8 cellular contexts compared by ENCODE assay signal in genomic region chr12:48717252-48717695, GRCh38. TPM values are rescaled to one million over a fixed set of nuclear protein-coding genes. Genes with fewer than 3 reads are reported as not detected.
DNase-seq lines count a peak whose midpoint lies in the region; ATAC-seq and TF ChIP-seq lines count a peak whose summit lies in the region.

No MANE protein-coding gene starts in this region.

- H3K4me3 ChIP-seq in mesendoderm (ENCODE audit: low read length) (peak overlapping the region; percentile 39), vagina (peak overlapping the region; percentile 76 to 88)

- TF ChIP-seq POLR2A in vagina (IDR thresholded peaks at IDR 0.05) = no peak

- H3K18ac ChIP-seq in mesendoderm (ENCODE audit: low read length) = no peak overlapping the region

- H3K4me1 ChIP-seq in mesendoderm (ENCODE audit: control insufficient read depth, low read depth, low read length) (peaks cover 2% of the 10 kb centered on the region), vagina (peaks cover 29% of the 10 kb centered on the region)

- H3K27ac ChIP-seq in mesendoderm (ENCODE audit: low read depth, low read length) (peak overlapping the region; percentile 54), vagina (peak overlapping the region; percentile 91)

- peaks cover 39% of the 10 kb centered on the region for H3K4me1 Mint-ChIP-seq in activated CD8-positive, alpha-beta memory T cell treated with anti-CD3 and anti-CD28 coated beads, Interleukin-2, amount 10 ng/mL, durations not matched to agents 7 days and 5 days
- H3K4me1 Mint-ChIP-seq in central memory CD8-positive, alpha-beta T cell = peaks cover 39% of the 10 kb centered on the region

- peak overlapping the region; percentile 88 for H3K4ac ChIP-seq in mesendoderm (ENCODE audit: low read depth, low read length)

- no peaks in the 10 kb centered on the region for H3K9me3 ChIP-seq in vagina

- H3K4me2 ChIP-seq in mesendoderm (ENCODE audit: low read length) = peak overlapping the region; percentile 58

- no peaks in the 10 kb centered on the region for H3K27me3 ChIP-seq in mesendoderm (ENCODE audit: insufficient read depth, low read length, poor library complexity)
- no peaks in the 10 kb centered on the region for H3K27me3 ChIP-seq in vagina

- ATAC-seq in activated CD8-positive, alpha-beta memory T cell treated with anti-CD3 and anti-CD28 coated beads, Interleukin-2, amount 10 ng/mL, durations not matched to agents 7 days and 5 days = no peak
- ATAC-seq in central memory CD8-positive, alpha-beta T cell (replicated peaks; ENCODE audit: extremely low read depth, poor library complexity, severe bottlenecking) = no peak

- CTCF ChIA-PET in activated CD8-positive, alpha-beta memory T cell treated with anti-CD3 and anti-CD28 coated beads, Interleukin-2, amount 10 ng/mL, durations not matched to agents 7 days and 5 days (lab: Charles Lee) = interaction anchor here (0.7 to 1.4 kb wide), 3 partner anchors 36 to 151 kb away, joined by 3 to 8 read pairs (median 5); no protein-coding TSS in a partner anchor

- H3K79me1 ChIP-seq in mesendoderm (ENCODE audit: low read length) = peaks cover 4% of the 10 kb centered on the region

- H2BK5ac ChIP-seq in mesendoderm (ENCODE audit: low read length) = no peak overlapping the region

- H3K27ac Mint-ChIP-seq in activated CD8-positive, alpha-beta memory T cell treated with anti-CD3 and anti-CD28 coated beads, Interleukin-2, amount 10 ng/mL, durations not matched to agents 7 days and 5 days = peak overlapping the region; percentile 94
- H3K27ac Mint-ChIP-seq in central memory CD8-positive, alpha-beta T cell (ENCODE audit: low read depth) = peak overlapping the region; percentile 97

- no peak overlapping the region for H2BK120ac ChIP-seq in mesendoderm (ENCODE audit: low read depth, low read length)

- no peak overlapping the region for H2BK15ac ChIP-seq in mesendoderm (replicated peaks; ENCODE audit: low read depth)

- H3K4me3 Mint-ChIP-seq in activated CD8-positive, alpha-beta memory T cell treated with anti-CD3 and anti-CD28 coated beads, Interleukin-2, amount 10 ng/mL, durations not matched to agents 7 days and 5 days = peak overlapping the region; percentile 94
- H3K4me3 Mint-ChIP-seq in central memory CD8-positive, alpha-beta T cell = peak overlapping the region; percentile 89

- H2AK5ac ChIP-seq in mesendoderm (ENCODE audit: low read length) = no peak overlapping the region

- no peak for DNase-seq in activated CD8-positive, alpha-beta memory T cell treated with anti-CD3 and anti-CD28 coated beads, Interleukin-2, amount 10 ng/mL, durations not matched to agents 7 days and 5 days
- no peak for DNase-seq in activated CD8-positive, alpha-beta memory T cell treated with anti-CD3 and anti-CD28 coated beads, Interleukin-2, amount 50 U/mL, for 4 hours
- DNase-seq in LoVo (ENCODE audit: low spot score) (peak; percentile 33), mesendoderm (peak; percentile 16), vagina (ENCODE audit: extremely low spot score in 2 of 2) (no peak), NCI-H2081 (lab: John Stamatoyannopoulos, UW) (no peak), NCI-H1105 (lab: John Stamatoyannopoulos, UW) (no peak)
- DNase-seq in central memory CD8-positive, alpha-beta T cell (ENCODE audit: low spot score in 2 of 2) = no peak

- H3K56ac ChIP-seq in mesendoderm (ENCODE audit: low read length) = peak overlapping the region; percentile 80

- TF ChIP-seq CTCF in vagina (IDR thresholded peaks at IDR 0.05) = no peak

- H3K27me3 Mint-ChIP-seq in activated CD8-positive, alpha-beta memory T cell treated with anti-CD3 and anti-CD28 coated beads, Interleukin-2, amount 10 ng/mL, durations not matched to agents 7 days and 5 days = peaks cover 4% of the 10 kb centered on the region
- no peaks in the 10 kb centered on the region for H3K27me3 Mint-ChIP-seq in central memory CD8-positive, alpha-beta T cell

- no peaks in the 10 kb centered on the region for H3K36me3 ChIP-seq in mesendoderm (ENCODE audit: control insufficient read depth, insufficient read depth, low read length)
- H3K36me3 ChIP-seq in vagina = peaks cover 0 to 8% of the 10 kb centered on the region in 2 donors

- H3K79me2 ChIP-seq in mesendoderm (ENCODE audit: control insufficient read depth, insufficient read depth, low read length) = peaks cover 32% of the 10 kb centered on the region

- no peak overlapping the region for H4K5ac ChIP-seq in mesendoderm (ENCODE audit: low read length)

- peaks cover 49% of the 10 kb centered on the region for H3K36me3 Mint-ChIP-seq in activated CD8-positive, alpha-beta memory T cell treated with anti-CD3 and anti-CD28 coated beads, Interleukin-2, amount 10 ng/mL, durations not matched to agents 7 days and 5 days
- peaks cover 33% of the 10 kb centered on the region for H3K36me3 Mint-ChIP-seq in central memory CD8-positive, alpha-beta T cell (ENCODE audit: insufficient read depth)

- intact Hi-C loops in vagina (cut with DNase I) = no loop called here

- peak overlapping the region; percentile 78 for H3K9ac ChIP-seq in mesendoderm (ENCODE audit: low read length)

- no peak overlapping the region for H3K23ac ChIP-seq in mesendoderm (ENCODE audit: low read length)

- H3K9me3 Mint-ChIP-seq in activated CD8-positive, alpha-beta memory T cell treated with anti-CD3 and anti-CD28 coated beads, Interleukin-2, amount 10 ng/mL, durations not matched to agents 7 days and 5 days (ENCODE audit: low read depth) = peaks cover 7% of the 10 kb centered on the region
- H3K9me3 Mint-ChIP-seq in central memory CD8-positive, alpha-beta T cell = peaks cover 12% of the 10 kb centered on the region

- no CpG with 5 or more reads among the region's 21 CpGs for WGBS in mesendoderm (ENCODE audit: extremely low coverage, insufficient coverage, low lambda C conversion rate)

- no peak overlapping the region for H4K8ac ChIP-seq in mesendoderm (ENCODE audit: low read depth, low read length)

RNA-seq across cellular contexts. Expression of gene CCNT1, which starts 0.8 kb away (rescaled TPM):
- total RNA-seq in activated CD8-positive, alpha-beta memory T cell treated with anti-CD3 and anti-CD28 coated beads, Interleukin-2, amount 10 ng/mL, durations not matched to agents 7 days and 5 days = 10 to 100 TPM; 51.4 to 66.8 TPM
- polyA plus RNA-seq in mesendoderm (2013, experiment 1 of 2) = 16.8 TPM
- polyA plus RNA-seq in mesendoderm (2013, experiment 2 of 2) = 15.6 TPM
- total RNA-seq in vagina = 58.4 TPM

RNA-seq across cellular contexts. Expression of gene KANSL2, which starts 35.2 kb away (rescaled TPM):
- 10 to 100 TPM; 56.6 to 57.7 TPM for total RNA-seq in activated CD8-positive, alpha-beta memory T cell treated with anti-CD3 and anti-CD28 coated beads, Interleukin-2, amount 10 ng/mL, durations not matched to agents 7 days and 5 days
- polyA plus RNA-seq in mesendoderm (2013, experiment 1 of 2) = 29.5 TPM
- polyA plus RNA-seq in mesendoderm (2013, experiment 2 of 2) = 30.2 TPM
- total RNA-seq in vagina = 86.2 TPM

Comparison
In these comparisons a context has a peak if more than half of its experiments do, and no peak if none do; other contexts are left out.
1. DNase-seq: peak in LoVo (single experiment) and mesendoderm (single experiment); none in activated CD8-positive, alpha-beta memory T cell treated with anti-CD3 and anti-CD28 coated beads, Interleukin-2, amount 10 ng/mL, durations not matched to agents 7 days and 5 days (single experiment), activated CD8-positive, alpha-beta memory T cell treated with anti-CD3 and anti-CD28 coated beads, Interleukin-2, amount 50 U/mL, for 4 hours (single experiment), central memory CD8-positive, alpha-beta T cell (0 of 2), vagina (0 of 2), NCI-H2081 (0 of 2) and NCI-H1105 (single experiment).